Comparison of ENCODE assay signal across 8 cellular contexts in the genomic region with DNA sequence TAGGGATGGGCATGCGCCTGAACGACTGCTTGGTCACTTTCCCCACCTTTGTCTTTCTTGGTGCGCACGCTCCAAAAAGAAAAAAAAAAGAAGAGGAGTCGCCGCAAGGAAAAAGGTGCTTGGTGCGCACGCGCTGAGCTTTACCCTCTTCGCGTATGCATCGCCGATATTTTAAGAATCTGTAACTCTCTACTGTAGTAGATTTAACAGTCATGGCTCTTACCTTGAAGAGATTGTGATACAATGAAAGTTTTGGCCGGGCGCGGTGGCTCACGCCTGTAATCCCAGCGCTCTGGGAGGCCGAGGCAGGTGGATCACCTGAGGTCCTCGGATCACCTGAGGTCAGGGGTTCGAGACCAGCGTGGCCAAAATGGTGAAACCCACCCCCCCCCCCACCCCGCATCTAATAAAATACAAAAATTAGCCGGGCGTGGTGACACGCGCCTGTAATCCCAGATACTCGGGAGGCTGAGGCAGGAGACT. TPM values are rescaled to one million over a fixed set of nuclear protein-coding genes. Genes with fewer than 3 reads are reported as not detected.
DNase-seq lines count a peak whose midpoint lies in the region; ATAC-seq and TF ChIP-seq lines count a peak whose summit lies in the region.

No MANE protein-coding gene starts in this region.

- no peak for DNase-seq in fibroblast of villous mesenchyme (ENCODE audit: low read depth)
- no peak for DNase-seq in NCI-H1694 (lab: John Stamatoyannopoulos, UW)
- DNase-seq in NCI-H2081 treated with DMSO at 0.1 percent for 48 hours (lab: John Stamatoyannopoulos, UW) = no peak
- DNase-seq in GM13977 (ENCODE audit: low spot score) = no peak

- peak overlapping the region; percentile 83 for H3K27ac ChIP-seq in VCaP

- no peaks in the 10 kb centered on the region for H3K27me3 ChIP-seq in skeletal muscle satellite cell (ENCODE audit: control insufficient read depth, insufficient read depth, low read length)

- peak overlapping the region; percentile 66 for H3K9ac ChIP-seq in skeletal muscle satellite cell (ENCODE audit: low read depth, low read length)

- TF ChIP-seq CTCF in VCaP (conservative IDR thresholded peaks at IDR 0.05) (no peak), fibroblast of villous mesenchyme (IDR thresholded peaks at IDR 0.05; ENCODE audit: insufficient read depth, low read depth, low read length) (no peak), GM13977 (IDR thresholded peaks at IDR 0.05; ENCODE audit: extremely low read depth, insufficient read depth, missing control alignments) (no peak)

- peaks cover 24% of the 10 kb centered on the region for H3K4me1 ChIP-seq in skeletal muscle satellite cell (ENCODE audit: control insufficient read depth, insufficient read depth, low read length)

- H3K9me3 ChIP-seq in skeletal muscle satellite cell (replicated peaks; ENCODE audit: low read length) = no peaks in the 10 kb centered on the region

- peak overlapping the region; percentile 84 for H3K4me2 ChIP-seq in skeletal muscle satellite cell (ENCODE audit: low read length)

- ATAC-seq in GM21786 (IDR thresholded peaks at IDR 0.05; ENCODE audit: unreplicated experiment) = no peak

- peaks cover 8% of the 10 kb centered on the region for H3K36me3 ChIP-seq in skeletal muscle satellite cell (ENCODE audit: insufficient read depth, low read length)

- H3K4me3 ChIP-seq in fibroblast of villous mesenchyme (ENCODE audit: low read depth, low read length) (peak overlapping the region; percentile 61), skeletal muscle satellite cell (ENCODE audit: low read length) (peak overlapping the region; percentile 71)

- TF ChIP-seq POLR2A in GM19193 (IDR thresholded peaks at IDR 0.05; ENCODE audit: extremely low read depth, insufficient read depth, insufficient read length) = peak; percentile 19

- in situ Hi-C loops in GM13977 (cut with MboI; ENCODE audit: low pct_unique_long_range_greater_than_20kb, low sequenced_read_pairs, unreplicated experiment) = no loop called here

RNA-seq across cellular contexts. Expression of gene FXR2, which starts 0.6 kb away (rescaled TPM):
- 37.4 and 39.7 TPM in 2 replicates for total RNA-seq in fibroblast of villous mesenchyme
- total RNA-seq in skeletal muscle satellite cell (2012; rRNA removed) = 29.4 and 33.4 TPM in 2 replicates

RNA-seq across cellular contexts. Expression of gene SAT2, which starts 12.3 kb away (rescaled TPM):
- 23.3 and 37.0 TPM in 2 replicates for total RNA-seq in fibroblast of villous mesenchyme
- 24.9 and 33.5 TPM in 2 replicates for total RNA-seq in skeletal muscle satellite cell (2012; rRNA removed)

RNA-seq across cellular contexts. Expression of gene SHBG, which starts 14.6 kb away (rescaled TPM):
- 0.64 and 0.86 TPM in 2 replicates for total RNA-seq in fibroblast of villous mesenchyme
- total RNA-seq in skeletal muscle satellite cell (2012; rRNA removed) = 0.66 and 1.3 TPM in 2 replicates

RNA-seq across cellular contexts. Expression of gene SOX15, which starts 25.4 kb away (rescaled TPM):
- under 0.01 and 0.64 TPM in 2 replicates for total RNA-seq in fibroblast of villous mesenchyme
- total RNA-seq in skeletal muscle satellite cell (2012; rRNA removed) = 0.51 TPM in 1 of 2 replicates, not detected in the other

RNA-seq across cellular contexts. Expression of gene MPDU1, which starts 31.7 kb away (rescaled TPM):
- total RNA-seq in fibroblast of villous mesenchyme = 70.5 and 101 TPM in 2 replicates
- total RNA-seq in skeletal muscle satellite cell (2012; rRNA removed) = 124 and 175 TPM in 2 replicates
